ENCODE assay signal across 1 cellular context in genomic region chr13:32917504-32917903, GRCh38.
TF ChIP-seq lines count a peak whose summit lies in the region.

No MANE protein-coding gene starts in this region.

TF ChIP-seq in IMR-90, 13 proteins besides CTCF, POLR2A, EP300 and RAD21 (continued from another document):
- TF ChIP-seq MAZ (IDR thresholded peaks at IDR 0.05; ENCODE audit: borderline replicate concordance, low read depth, low read length) (no peak), BHLHE40 (IDR thresholded peaks at IDR 0.05; ENCODE audit: low read depth, low read length) (no peak), ELK1 (IDR thresholded peaks at IDR 0.05; ENCODE audit: borderline replicate concordance, low read depth, low read length) (no peak), RFX5 (IDR thresholded peaks at IDR 0.05; ENCODE audit: low read depth, low read length) (no peak), MXI1 (IDR thresholded peaks at IDR 0.05; ENCODE audit: borderline replicate concordance, low read depth, low read length) (no peak), FOS (IDR thresholded peaks at IDR 0.05; ENCODE audit: low read depth, low read length) (no peak), MAFK (IDR thresholded peaks at IDR 0.05; ENCODE audit: low read depth, low read length) (no peak), CEBPB (IDR thresholded peaks at IDR 0.05; ENCODE audit: low read depth, low read length) (no peak)
TF ChIP-seq in IMR-90: peak in this region for 0.
